ENCODE assay signal across 25 cellular contexts in the genomic region with DNA sequence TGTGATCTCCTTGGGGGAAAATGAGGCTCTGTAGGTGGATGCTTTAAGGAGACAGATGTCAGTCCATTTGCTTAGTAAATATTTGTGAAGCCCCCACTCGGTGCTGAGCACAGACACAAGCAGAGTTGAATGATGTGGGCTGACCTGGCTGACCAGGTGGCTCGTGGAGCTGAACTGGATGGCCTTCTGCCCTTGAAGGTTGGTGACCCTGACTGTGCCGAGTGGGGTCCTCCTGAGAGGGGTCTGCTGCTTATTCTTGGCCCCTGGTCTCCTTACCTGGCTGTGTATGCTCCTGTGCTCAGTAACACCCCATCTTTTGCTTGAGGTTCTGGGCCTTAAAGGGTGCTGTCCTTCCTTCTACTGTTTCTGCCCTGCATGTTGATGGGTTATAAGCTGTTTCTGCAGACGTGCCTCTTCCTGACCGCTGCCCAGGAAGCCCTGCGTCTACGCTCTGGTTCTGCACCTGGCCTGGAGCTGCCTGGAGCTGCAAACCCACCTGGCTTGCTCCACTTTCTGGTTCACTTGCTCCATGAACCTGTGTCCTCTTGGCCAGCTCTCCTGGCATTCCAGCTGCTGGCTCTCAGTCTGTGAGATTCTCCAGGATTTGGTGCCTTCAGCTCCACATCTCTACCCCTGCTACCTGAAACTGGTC.
"Had no signal": no experiment of that assay in that cellular context is flagged by ENCODE, and none has a peak within 500 bp of the region (broad histone marks: within the 10 kb centered on the region; RNA-seq: fewer than 3 reads in every experiment).

No MANE protein-coding gene starts in this region.

- H3K9ac ChIP-seq: parathyroid adenoma had no signal

- H3K4me2 ChIP-seq: hepatocyte had no signal

- H3K9me3 Mint-ChIP-seq: activated CD4-positive, alpha-beta memory T cell treated with anti-CD3 and anti-CD28 coated beads, Interleukin-2, amount 10 ng/mL, durations not matched to agents 7 days and 5 days; activated T-cell treated with anti-CD3 and anti-CD28 coated beads, Interleukin-2, amount 50 U/mL, for 24 hours; dendritic cell treated with granulocyte-macrophage colony-stimulating factor and Interleukin-4, amounts not matched to agents 40 ng/mL and 50 ng/mL, for 4 days; nephron; stimulated activated effector memory CD8-positive, alpha-beta T cell treated with anti-CD3 and anti-CD28 coated beads, Interleukin-12 subunit alpha, Interleukin-12 subunit beta, amount 100 ng/mL, for 72 hours; stimulated activated naive CD8-positive, alpha-beta T cell treated with anti-CD3 and anti-CD28 coated beads, Interleukin-15, amount 100 ng/mL, for 72 hours; WTC11 had no signal

- ATAC-seq: activated CD4-positive, alpha-beta T cell treated with anti-CD3 and anti-CD28 coated beads for 36 hours; activated T-helper 17 cell treated with anti-CD3 and anti-CD28 coated beads, Interleukin-2, amount 50 U/mL, for 72 hours; left ventricle myocardium superior; stimulated activated effector memory CD8-positive, alpha-beta T cell treated with anti-CD3 and anti-CD28 coated beads, Interleukin-12 subunit alpha, Interleukin-12 subunit beta, amount 100 ng/mL, for 72 hours; stimulated activated naive CD8-positive, alpha-beta T cell treated with anti-CD3 and anti-CD28 coated beads, Interleukin-15, amount 100 ng/mL, for 72 hours; WTC11 had no signal

- H2AFZ ChIP-seq: hepatocyte, parathyroid adenoma had no signal

- H3K4me3 Mint-ChIP-seq: activated CD4-positive, alpha-beta memory T cell treated with anti-CD3 and anti-CD28 coated beads, Interleukin-2, amount 10 ng/mL, durations not matched to agents 7 days and 5 days; activated CD4-positive, alpha-beta T cell treated with anti-CD3 and anti-CD28 coated beads for 36 hours; activated T-cell treated with anti-CD3 and anti-CD28 coated beads, Interleukin-2, amount 50 U/mL, for 24 hours; activated T-helper 17 cell treated with anti-CD3 and anti-CD28 coated beads, Interleukin-2, amount 50 U/mL, for 72 hours; dendritic cell treated with granulocyte-macrophage colony-stimulating factor and Interleukin-4, amounts not matched to agents 40 ng/mL and 50 ng/mL, for 4 days; nephron; stimulated activated effector memory CD8-positive, alpha-beta T cell treated with anti-CD3 and anti-CD28 coated beads, Interleukin-12 subunit alpha, Interleukin-12 subunit beta, amount 100 ng/mL, for 72 hours; stimulated activated naive CD8-positive, alpha-beta T cell treated with anti-CD3 and anti-CD28 coated beads, Interleukin-15, amount 100 ng/mL, for 72 hours; WTC11 had no signal

- DNase-seq: activated CD4-positive, alpha-beta memory T cell treated with anti-CD3 and anti-CD28 coated beads, Interleukin-2, amount 10 ng/mL, durations not matched to agents 7 days and 5 days; activated CD4-positive, alpha-beta T cell treated with anti-CD3 and anti-CD28 coated beads for 36 hours; activated CD8-positive, alpha-beta memory T cell treated with anti-CD3 and anti-CD28 coated beads, Interleukin-2, amount 50 U/mL, for 4 hours; activated naive CD4-positive, alpha-beta T cell treated with Interleukin-2 at 50 U/mL for 16 hours; activated T-cell treated with anti-CD3 and anti-CD28 coated beads, Interleukin-2, amount 50 U/mL, for 24 hours; effector CD4-positive, alpha-beta T cell; erythroblast; foreskin fibroblast; left ventricle myocardium superior; stimulated activated CD4-positive, alpha-beta T cell treated with anti-CD3 and anti-CD28 coated beads, Interleukin-1b, Interleukin-23, amount 100 ng/mL, for 48 hours; stimulated activated naive CD8-positive, alpha-beta T cell treated with anti-CD3 and anti-CD28 coated beads, Interleukin-15, amount 100 ng/mL, for 72 hours; T-helper 1 cell; T1000 had no signal

- H3K79me2 ChIP-seq: hepatocyte, parathyroid adenoma had no signal

- H3K36me3 ChIP-seq: right lobe of liver, suprapubic skin, tibial nerve had no signal

- H3K4me1 ChIP-seq: parathyroid adenoma, right lobe of liver, suprapubic skin had no signal

- H3K27ac Mint-ChIP-seq: activated CD4-positive, alpha-beta memory T cell treated with anti-CD3 and anti-CD28 coated beads, Interleukin-2, amount 10 ng/mL, durations not matched to agents 7 days and 5 days; activated CD4-positive, alpha-beta T cell treated with anti-CD3 and anti-CD28 coated beads for 36 hours; activated T-cell treated with anti-CD3 and anti-CD28 coated beads, Interleukin-2, amount 50 U/mL, for 24 hours; activated T-helper 17 cell treated with anti-CD3 and anti-CD28 coated beads, Interleukin-2, amount 50 U/mL, for 72 hours; dendritic cell treated with granulocyte-macrophage colony-stimulating factor and Interleukin-4, amounts not matched to agents 40 ng/mL and 50 ng/mL, for 4 days; nephron; stimulated activated effector memory CD8-positive, alpha-beta T cell treated with anti-CD3 and anti-CD28 coated beads, Interleukin-12 subunit alpha, Interleukin-12 subunit beta, amount 100 ng/mL, for 72 hours; WTC11 had no signal

- H3K27me3 Mint-ChIP-seq: activated CD4-positive, alpha-beta memory T cell treated with anti-CD3 and anti-CD28 coated beads, Interleukin-2, amount 10 ng/mL, durations not matched to agents 7 days and 5 days; activated CD4-positive, alpha-beta T cell treated with anti-CD3 and anti-CD28 coated beads for 36 hours; activated T-cell treated with anti-CD3 and anti-CD28 coated beads, Interleukin-2, amount 50 U/mL, for 24 hours; activated T-helper 17 cell treated with anti-CD3 and anti-CD28 coated beads, Interleukin-2, amount 50 U/mL, for 72 hours; dendritic cell treated with granulocyte-macrophage colony-stimulating factor and Interleukin-4, amounts not matched to agents 40 ng/mL and 50 ng/mL, for 4 days; stimulated activated naive CD8-positive, alpha-beta T cell treated with anti-CD3 and anti-CD28 coated beads, Interleukin-15, amount 100 ng/mL, for 72 hours had no signal

- H3K27ac ChIP-seq: cardiac muscle cell, hepatocyte, parathyroid adenoma, right lobe of liver, skin epidermis, suprapubic skin, tibial nerve had no signal

- H3K27me3 ChIP-seq: cardiac muscle cell, hepatocyte, right lobe of liver, suprapubic skin, tibial nerve had no signal

- H3K4me3 ChIP-seq: cardiac muscle cell, hepatocyte, right lobe of liver, skin epidermis, suprapubic skin, tibial nerve had no signal

- H3K9me3 ChIP-seq: right lobe of liver, suprapubic skin, tibial nerve had no signal

- H3K36me3 Mint-ChIP-seq: stimulated activated effector memory CD8-positive, alpha-beta T cell treated with anti-CD3 and anti-CD28 coated beads, Interleukin-12 subunit alpha, Interleukin-12 subunit beta, amount 100 ng/mL, for 72 hours had no signal

- H3K4me1 Mint-ChIP-seq: activated CD4-positive, alpha-beta memory T cell treated with anti-CD3 and anti-CD28 coated beads, Interleukin-2, amount 10 ng/mL, durations not matched to agents 7 days and 5 days; nephron; stimulated activated effector memory CD8-positive, alpha-beta T cell treated with anti-CD3 and anti-CD28 coated beads, Interleukin-12 subunit alpha, Interleukin-12 subunit beta, amount 100 ng/mL, for 72 hours; stimulated activated naive CD8-positive, alpha-beta T cell treated with anti-CD3 and anti-CD28 coated beads, Interleukin-15, amount 100 ng/mL, for 72 hours; WTC11 had no signal
